In the genomic region with DNA sequence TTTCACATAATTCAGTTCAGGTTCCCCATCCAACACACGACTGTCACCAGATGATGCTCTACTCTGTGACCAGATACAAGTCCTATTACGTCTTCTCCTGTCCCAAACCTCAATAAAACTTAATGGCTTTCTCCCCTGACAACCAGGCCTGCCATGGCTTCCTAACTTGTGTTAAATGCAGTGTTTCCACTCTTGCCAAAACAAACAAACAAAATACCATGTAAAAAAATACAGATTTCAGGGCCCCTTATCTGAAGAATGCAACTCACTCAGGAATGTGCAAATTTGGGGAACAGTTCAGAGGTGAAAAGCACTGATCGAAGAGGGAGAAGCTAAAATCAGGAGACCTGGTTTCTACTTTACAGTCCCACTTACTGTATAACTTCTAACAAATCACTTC, we compare ENCODE assay signal across 8 cellular contexts. TPM values are rescaled to one million over a fixed set of nuclear protein-coding genes. Genes with fewer than 3 reads are reported as not detected.
DNase-seq lines count a peak whose midpoint lies in the region; ATAC-seq and TF ChIP-seq lines count a peak whose summit lies in the region.

No MANE protein-coding gene starts in this region.

- ATAC-seq in right lobe of liver (no peak), upper lobe of left lung (ENCODE audit: low FRiP score in 2 of 2) (no peak)

- TF ChIP-seq EP300 in upper lobe of left lung (IDR thresholded peaks at IDR 0.05): no peak

- no peak for DNase-seq in activated naive CD4-positive, alpha-beta T cell treated with Interleukin-2 at 50 U/mL for 16 hours
- DNase-seq in astrocyte of the cerebellum (ENCODE audit: low read depth): no peak
- no peak for DNase-seq in right lobe of liver
- DNase-seq in upper lobe of left lung: no peak
- DNase-seq in NCI-H128 (lab: John Stamatoyannopoulos, UW; ENCODE audit: unreplicated experiment): no peak
- DNase-seq in mesenteric fat pad (ENCODE audit: low spot score): no peak
- no peak for DNase-seq in amniotic stem cell (lab: John Stamatoyannopoulos, UW)

- in situ Hi-C loops in astrocyte of the cerebellum (cut with HindIII; ENCODE audit: low sequenced_read_pairs): loop anchor here (25.0 kb wide), 1 partner anchor 459 kb away; a partner anchor contains a TSS

- H3K36me3 ChIP-seq in right lobe of liver (peaks cover 0 to 7% (median 0%) of the 10 kb centered on the region in 4 donors), upper lobe of left lung (peaks cover 0 to 8% (median 2%) of the 10 kb centered on the region in 4 donors)

- H3K27ac ChIP-seq in right lobe of liver: peak overlapping the region in 1 of 3 donors; percentile 53
- H3K27ac ChIP-seq in upper lobe of left lung: peak overlapping the region; percentile 70 to 79 (median 76)

- H3K27ac Mint-ChIP-seq in activated naive CD4-positive, alpha-beta T cell treated with anti-CD3 and anti-CD28 coated beads, Interleukin-2, amount 50 U/mL, for 24 hours: peak overlapping the region; percentile 99

- H3K9me3 ChIP-seq in right lobe of liver (no peaks in the 10 kb centered on the region), upper lobe of left lung (no peaks in the 10 kb centered on the region)

- no peaks in the 10 kb centered on the region for H3K9me3 Mint-ChIP-seq in activated naive CD4-positive, alpha-beta T cell treated with anti-CD3 and anti-CD28 coated beads, Interleukin-2, amount 50 U/mL, for 24 hours

- H3K27me3 ChIP-seq in right lobe of liver (no peaks in the 10 kb centered on the region), upper lobe of left lung (no peaks in the 10 kb centered on the region)

- H3K4me1 Mint-ChIP-seq in activated naive CD4-positive, alpha-beta T cell treated with anti-CD3 and anti-CD28 coated beads, Interleukin-2, amount 50 U/mL, for 24 hours: peaks cover 24% of the 10 kb centered on the region

- 28% methylated on average over 3 of the region's 3 CpGs for WGBS in right lobe of liver (ENCODE audit: insufficient coverage, low coverage, low lambda C conversion rate, missing lambda C conversion rate)
- 33 to 48% methylated on average over 3 of the region's 3 CpGs for WGBS in upper lobe of left lung, 2 donors

- no peak for TF ChIP-seq CTCF in astrocyte of the cerebellum (IDR thresholded peaks at IDR 0.05; ENCODE audit: low read depth, low read length, missing control alignments)
- TF ChIP-seq CTCF in right lobe of liver (IDR thresholded peaks at IDR 0.05): no peak
- no peak for TF ChIP-seq CTCF in upper lobe of left lung (IDR thresholded peaks at IDR 0.05)

- no peaks in the 10 kb centered on the region for H3K36me3 Mint-ChIP-seq in activated naive CD4-positive, alpha-beta T cell treated with anti-CD3 and anti-CD28 coated beads, Interleukin-2, amount 50 U/mL, for 24 hours

- H3K27me3 Mint-ChIP-seq in activated naive CD4-positive, alpha-beta T cell treated with anti-CD3 and anti-CD28 coated beads, Interleukin-2, amount 50 U/mL, for 24 hours: no peaks in the 10 kb centered on the region

- TF ChIP-seq POLR2A in right lobe of liver (IDR thresholded peaks at IDR 0.05): no peak
- no peak for TF ChIP-seq POLR2A in upper lobe of left lung (IDR thresholded peaks at IDR 0.05)

- peak overlapping the region; percentile 99 for H3K4me3 Mint-ChIP-seq in activated naive CD4-positive, alpha-beta T cell treated with anti-CD3 and anti-CD28 coated beads, Interleukin-2, amount 50 U/mL, for 24 hours

- H3K4me1 ChIP-seq in right lobe of liver (peaks cover 0 to 6% (median 0%) of the 10 kb centered on the region in 4 donors), upper lobe of left lung (peaks cover 10 to 20% (median 13%) of the 10 kb centered on the region in 4 donors)

- H3K4me3 ChIP-seq in astrocyte of the cerebellum (ENCODE audit: low read depth, low read length) (peak overlapping the region; percentile 63), right lobe of liver (peak overlapping the region; percentile 58 to 73 (median 60)), upper lobe of left lung (peak overlapping the region; percentile 45 to 70 (median 67))

- intact Hi-C loops in right lobe of liver (cut with DNase I): no loop called here

RNA-seq across cellular contexts. Expression of a gene that starts 0.9 kb away (rescaled TPM):
- total RNA-seq in right lobe of liver (1 to 10 TPM in 2 of 6 experiments, under 1 TPM in 3, not detected in 1; 0.26 to 1.3 (median 0.98) TPM), upper lobe of left lung (1 to 10 TPM in 4 of 6 donors, under 1 TPM in 2; 0.69 to 6.3 (median 1.4) TPM), mesenteric fat pad (0.29 TPM)
